In the genomic region with DNA sequence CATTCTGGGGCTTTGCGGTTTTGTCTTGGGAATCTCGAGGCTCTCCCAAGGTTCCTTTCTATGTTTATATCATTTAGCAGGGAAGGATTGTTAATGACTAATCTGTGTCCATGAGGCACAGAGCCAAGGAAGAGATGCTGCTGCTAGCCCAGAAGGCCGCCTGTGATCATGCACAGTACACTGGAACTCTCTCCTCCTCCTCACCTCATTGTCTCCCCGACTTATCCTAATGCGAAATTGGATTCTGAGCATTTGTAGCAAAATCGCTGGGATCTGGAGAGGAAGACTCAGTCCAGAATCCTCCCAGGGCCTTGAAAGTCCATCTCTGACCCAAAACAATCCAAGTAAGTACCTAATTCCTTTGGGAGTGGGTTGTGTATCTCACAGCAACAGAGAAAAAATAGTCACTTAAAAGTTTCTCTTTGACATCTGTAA, we compare ENCODE assay signal across 17 cellular contexts. TPM values are rescaled to one million over a fixed set of nuclear protein-coding genes. Genes with fewer than 3 reads are reported as not detected.
DNase-seq lines count a peak whose midpoint lies in the region; ATAC-seq and TF ChIP-seq lines count a peak whose summit lies in the region.
"Had no signal": no experiment of that assay in that cellular context is flagged by ENCODE, and none has a peak within 500 bp of the region (broad histone marks: within the 10 kb centered on the region; RNA-seq: fewer than 3 reads in every experiment).

A gene (plus strand): TSS at position 151 of the 435 bp plus-strand sequence. CDS start 19,458 bp downstream, outside the sequence.

- H3K27me3 ChIP-seq in IMR-90 (ENCODE audit: control insufficient read depth, insufficient read depth, low read length) (peaks cover 14% of the 10 kb centered on the region), right lobe of liver (no peaks in the 10 kb centered on the region)
- H3K27me3 ChIP-seq: esophagus muscularis mucosa had no signal

- H3K9me3 ChIP-seq in IMR-90 (ENCODE audit: control insufficient read depth, insufficient read depth, low read length) (no peaks in the 10 kb centered on the region), right lobe of liver (no peaks in the 10 kb centered on the region)
- H3K9me3 ChIP-seq: esophagus muscularis mucosa had no signal

- no peak within 1 kb of the TSS for H3K56ac ChIP-seq in IMR-90 (ENCODE audit: extremely low read depth, insufficient read depth, low read length)

- no CpG with 5 or more reads among the region's 6 CpGs for whole genome bisulfite sequencing in IMR-90 (ENCODE audit: extremely low coverage in 2 of 2, insufficient read length in 1 of 2), 2 experiments
- 4% methylated on average over 5 of the region's 6 CpGs for WGBS in right lobe of liver (ENCODE audit: insufficient coverage, low coverage, low lambda C conversion rate, missing lambda C conversion rate)

- POLR2A ChIA-PET in IMR-90 (lab: Charles Lee; ENCODE audit: unreplicated experiment), result no interaction called here

- no TSS peak for BruUV-seq in IMR-90 (replicated peaks; lab: Mats Ljungman, UMichigan)

- no peak within 1 kb of the TSS for H2AK5ac ChIP-seq in IMR-90 (ENCODE audit: low read depth, low read length)

- no peak within 1 kb of the TSS for H3K27ac ChIP-seq in IMR-90 (ENCODE audit: insufficient read depth, low read length)
- peak within 1 kb of the TSS; percentile 73 to 90 (median 90) for H3K27ac ChIP-seq in right lobe of liver
- H3K27ac ChIP-seq: esophagus muscularis mucosa, skin epidermis had no signal

- no peak within 1 kb of the TSS; the same call in 1 of the 2 replicates for H3K23ac ChIP-seq in IMR-90 (ENCODE audit: low read depth, low read length)

- no peak within 1 kb of the TSS for H2AFZ ChIP-seq in IMR-90 (replicated peaks; ENCODE audit: low read length, poor library complexity)

- no peak within 1 kb of the TSS for H2BK5ac ChIP-seq in IMR-90 (ENCODE audit: low read depth, low read length, poor library complexity, severe bottlenecking)

- H3K4me2 ChIP-seq in IMR-90 (ENCODE audit: low read depth, low read length), result peak within 1 kb of the TSS; percentile 43

- H2BK20ac ChIP-seq in IMR-90 (ENCODE audit: low read depth, low read length), result no peak within 1 kb of the TSS

- H3K4me3 ChIP-seq in IMR-90 (ENCODE audit: insufficient read depth, low read depth, low read length), result no peak within 1 kb of the TSS
- peak within 1 kb of the TSS; percentile 46 for H3K4me3 ChIP-seq in choroid plexus epithelial cell (ENCODE audit: low read depth, low read length)
- peak within 1 kb of the TSS; percentile 55 to 62 (median 55) for H3K4me3 ChIP-seq in right lobe of liver
- H3K4me3 ChIP-seq: esophagus muscularis mucosa, skin epidermis had no signal

- no peak within 1 kb of the TSS for H2BK15ac ChIP-seq in IMR-90 (ENCODE audit: low read depth, low read length)

- in situ Hi-C loops in IMR-90 (cut with MboI; ENCODE audit: low sequenced_read_pairs), result no loop called here

- TF ChIP-seq CTCF in IMR-90 (conservative IDR thresholded peaks at IDR 0.05; ENCODE audit: low read depth, low read length) (no peak), choroid plexus epithelial cell (conservative IDR thresholded peaks at IDR 0.05; ENCODE audit: low read depth, low read length) (no peak), right lobe of liver (IDR thresholded peaks at IDR 0.05) (no peak)

- TF ChIP-seq POLR2A in IMR-90 (IDR thresholded peaks at IDR 0.05; ENCODE audit: low read depth, low read length), result no peak
- peak; percentile 93 for TF ChIP-seq POLR2A in right lobe of liver (IDR thresholded peaks at IDR 0.05)

- no peak within 1 kb of the TSS for H3K14ac ChIP-seq in IMR-90 (replicated peaks; ENCODE audit: low read depth, low read length)

- ATAC-seq in IMR-90 (ENCODE audit: low read depth) (peak; percentile 96), right lobe of liver (peak; percentile 72 to 85 (median 78)), HG03095 (IDR thresholded peaks at IDR 0.05; ENCODE audit: unreplicated experiment) (no peak)
- ATAC-seq: activated CD8-positive, alpha-beta memory T cell treated with anti-CD3 and anti-CD28 coated beads, Interleukin-2, amount 10 ng/mL, durations not matched to agents 7 days and 5 days; activated naive CD4-positive, alpha-beta T cell treated with anti-CD3 and anti-CD28 coated beads, Interleukin-2, amount 50 U/mL, for 72 hours; HCT116; naive thymus-derived CD8-positive, alpha-beta T cell had no signal

- H3K9me1 ChIP-seq in IMR-90 (ENCODE audit: insufficient read depth, low read length), result no peaks in the 10 kb centered on the region

- no peak within 1 kb of the TSS for H4K8ac ChIP-seq in IMR-90 (ENCODE audit: low read depth in 2 of 2, low read length in 2 of 2)

- H3K79me1 ChIP-seq in IMR-90 (ENCODE audit: low read depth in 1 of 2, low read length in 2 of 2), result no peaks in the 10 kb centered on the region

- dilution Hi-C loops in IMR-90 (cut with HindIII; ENCODE audit: low sequenced_read_pairs, unreplicated experiment), result no loop called here

- H4K91ac ChIP-seq in IMR-90 (ENCODE audit: insufficient read depth, low read depth, low read length), result no peak within 1 kb of the TSS

- H3K4me1 ChIP-seq in IMR-90 (ENCODE audit: control insufficient read depth, insufficient read depth, low read length) (no peaks in the 10 kb centered on the region), right lobe of liver (peaks cover 0 to 27% (median 8%) of the 10 kb centered on the region in 4 donors)

- DNase-seq in A172 (ENCODE audit: low spot score), result peak; percentile 93
- peak; percentile 73 for DNase-seq in IMR-90
- DNase-seq in choroid plexus epithelial cell (ENCODE audit: low read depth), result peak; percentile 82
- DNase-seq in right lobe of liver, result peak; percentile 50 to 87 (median 74)
- DNase-seq in SW480 (ENCODE audit: low spot score), result no peak
- no peak for DNase-seq in COLO668 (lab: John Stamatoyannopoulos, UW; ENCODE audit: unreplicated experiment)
- no peak for DNase-seq in stimulated activated CD4-positive, alpha-beta T cell treated with anti-CD3 and anti-CD28 coated beads, Interleukin-2, amount 100 ng/mL, for 24 hours
- DNase-seq: activated CD8-positive, alpha-beta memory T cell treated with anti-CD3 and anti-CD28 coated beads, Interleukin-2, amount 10 ng/mL, durations not matched to agents 7 days and 5 days; DMS153; naive thymus-derived CD8-positive, alpha-beta T cell; NCI-H1417 treated with DMSO at 0.1 percent for 48 hours; NCI-H524 had no signal

- no peaks in the 10 kb centered on the region for H4K20me1 ChIP-seq in IMR-90 (ENCODE audit: insufficient read depth, low read length)

- intact Hi-C loops in IMR-90 (cut with micrococcal nuclease), result no loop called here
- intact Hi-C loops in right lobe of liver (cut with DNase I), result no loop called here

- CTCF ChIA-PET in IMR-90 (lab: Yijun Ruan, JAX), result no interaction called here

- no peak within 1 kb of the TSS for H2BK120ac ChIP-seq in IMR-90 (ENCODE audit: low read depth, low read length)

- no peak within 1 kb of the TSS for H2AK9ac ChIP-seq in IMR-90 (replicated peaks; ENCODE audit: low read depth, low read length, poor library complexity)

- no peak within 1 kb of the TSS for H3K18ac ChIP-seq in IMR-90 (ENCODE audit: low read depth, low read length)

- no peak within 1 kb of the TSS for H3K9ac ChIP-seq in IMR-90 (ENCODE audit: low read depth, low read length)

- H3K36me3 ChIP-seq in IMR-90 (ENCODE audit: control insufficient read depth, insufficient read depth, low read length) (no peaks in the 10 kb centered on the region), right lobe of liver (no peaks in the 10 kb centered on the region)
- H3K36me3 ChIP-seq: esophagus muscularis mucosa had no signal

- no peak within 1 kb of the TSS for H3K4ac ChIP-seq in IMR-90 (ENCODE audit: low read depth, low read length)

- no peak within 1 kb of the TSS for H4K5ac ChIP-seq in IMR-90 (ENCODE audit: low read depth, low read length)

- TF ChIP-seq RAD21 in IMR-90 (IDR thresholded peaks at IDR 0.05; ENCODE audit: low read length), result no peak

TF ChIP-seq in IMR-90, 13 proteins besides CTCF, POLR2A, EP300 and RAD21:
- TF ChIP-seq MXI1 (IDR thresholded peaks at IDR 0.05; ENCODE audit: borderline replicate concordance, low read depth, low read length) (no peak), FOS (IDR thresholded peaks at IDR 0.05; ENCODE audit: low read depth, low read length) (no peak), MAFK (IDR thresholded peaks at IDR 0.05; ENCODE audit: low read depth, low read length) (no peak), BHLHE40 (IDR thresholded peaks at IDR 0.05; ENCODE audit: low read depth, low read length) (no peak), CEBPB (IDR thresholded peaks at IDR 0.05; ENCODE audit: low read depth, low read length) (no peak), RFX5 (IDR thresholded peaks at IDR 0.05; ENCODE audit: low read depth, low read length) (no peak), CHD1 (IDR thresholded peaks at IDR 0.05; ENCODE audit: low read depth, low read length) (no peak), NFE2L2 (IDR thresholded peaks at IDR 0.05; ENCODE audit: low read depth, low read length) (no peak), MAZ (IDR thresholded peaks at IDR 0.05; ENCODE audit: borderline replicate concordance, low read depth, low read length) (no peak), RCOR1 (IDR thresholded peaks at IDR 0.05; ENCODE audit: insufficient replicate concordance, low read length) (no peak)
- TF ChIP-seq, protein P1, sequence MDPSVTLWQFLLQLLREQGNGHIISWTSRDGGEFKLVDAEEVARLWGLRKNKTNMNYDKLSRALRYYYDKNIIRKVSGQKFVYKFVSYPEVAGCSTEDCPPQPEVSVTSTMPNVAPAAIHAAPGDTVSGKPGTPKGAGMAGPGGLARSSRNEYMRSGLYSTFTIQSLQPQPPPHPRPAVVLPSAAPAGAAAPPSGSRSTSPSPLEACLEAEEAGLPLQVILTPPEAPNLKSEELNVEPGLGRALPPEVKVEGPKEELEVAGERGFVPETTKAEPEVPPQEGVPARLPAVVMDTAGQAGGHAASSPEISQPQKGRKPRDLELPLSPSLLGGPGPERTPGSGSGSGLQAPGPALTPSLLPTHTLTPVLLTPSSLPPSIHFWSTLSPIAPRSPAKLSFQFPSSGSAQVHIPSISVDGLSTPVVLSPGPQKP (IDR thresholded peaks at IDR 0.05; ENCODE audit: borderline replicate concordance, low read depth, low read length), result no peak
- TF ChIP-seq, protein P2, sequence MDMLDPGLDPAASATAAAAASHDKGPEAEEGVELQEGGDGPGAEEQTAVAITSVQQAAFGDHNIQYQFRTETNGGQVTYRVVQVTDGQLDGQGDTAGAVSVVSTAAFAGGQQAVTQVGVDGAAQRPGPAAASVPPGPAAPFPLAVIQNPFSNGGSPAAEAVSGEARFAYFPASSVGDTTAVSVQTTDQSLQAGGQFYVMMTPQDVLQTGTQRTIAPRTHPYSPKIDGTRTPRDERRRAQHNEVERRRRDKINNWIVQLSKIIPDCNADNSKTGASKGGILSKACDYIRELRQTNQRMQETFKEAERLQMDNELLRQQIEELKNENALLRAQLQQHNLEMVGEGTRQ (IDR thresholded peaks at IDR 0.05; ENCODE audit: low read depth, low read length), result no peak

RNA-seq across cellular contexts. Expression of the gene that starts here (rescaled TPM):
- total RNA-seq in A172 (2014; rRNA removed; shearing (Covaris generic)), result 0.17 and 0.53 TPM in 2 replicates
- total RNA-seq in IMR-90 (2012; rRNA removed) (not detected in 2 replicates), right lobe of liver (10 to 100 TPM; 52.4 to 81.7 (median 62.6) TPM)
- polyA plus RNA-seq in IMR-90 (2012; rRNA removed), result not detected in 2 replicates
- not detected in 2 replicates for polyA plus RNA-seq in IMR-90 (2012; cell fraction: cytosol; rRNA removed)
- not detected in 2 replicates for polyA plus RNA-seq in IMR-90 (2012; cell fraction: nucleus; rRNA removed; ENCODE audit: low replicate concordance)
- total RNA-seq: activated CD8-positive, alpha-beta memory T cell treated with anti-CD3 and anti-CD28 coated beads, Interleukin-2, amount 10 ng/mL, durations not matched to agents 7 days and 5 days; activated naive CD4-positive, alpha-beta T cell treated with anti-CD3 and anti-CD28 coated beads, Interleukin-2, amount 50 U/mL, for 72 hours; naive thymus-derived CD8-positive, alpha-beta T cell had no signal
- polyA plus RNA-seq: naive thymus-derived CD8-positive, alpha-beta T cell had no signal

Comparison
In these comparisons a context has a peak if more than half of its experiments do, and no peak if none do; other contexts are left out.
1. RNA of the gene that starts here (total RNA-seq): 52.4 to 81.7 TPM in right lobe of liver; 0.17 to 0.53 TPM in A172 and not detected in IMR-90; every median in the first group is over 10 times any median in the second.
2. Peak in DNase-seq in A172; RNA of the gene not detected or under 1 TPM.
3. Peak in DNase-seq, ATAC-seq and H3K4me2 ChIP-seq in IMR-90; RNA of the gene not detected or under 1 TPM.
4. DNase-seq: peak in choroid plexus epithelial cell (single experiment) and right lobe of liver (3 of 3); none in SW480 (single experiment), COLO668 (single experiment) and stimulated activated CD4-positive, alpha-beta T cell treated with anti-CD3 and anti-CD28 coated beads, Interleukin-2, amount 100 ng/mL, for 24 hours (0 of 2).